ENCODE assay signal across 1 cellular context in the genomic region with DNA sequence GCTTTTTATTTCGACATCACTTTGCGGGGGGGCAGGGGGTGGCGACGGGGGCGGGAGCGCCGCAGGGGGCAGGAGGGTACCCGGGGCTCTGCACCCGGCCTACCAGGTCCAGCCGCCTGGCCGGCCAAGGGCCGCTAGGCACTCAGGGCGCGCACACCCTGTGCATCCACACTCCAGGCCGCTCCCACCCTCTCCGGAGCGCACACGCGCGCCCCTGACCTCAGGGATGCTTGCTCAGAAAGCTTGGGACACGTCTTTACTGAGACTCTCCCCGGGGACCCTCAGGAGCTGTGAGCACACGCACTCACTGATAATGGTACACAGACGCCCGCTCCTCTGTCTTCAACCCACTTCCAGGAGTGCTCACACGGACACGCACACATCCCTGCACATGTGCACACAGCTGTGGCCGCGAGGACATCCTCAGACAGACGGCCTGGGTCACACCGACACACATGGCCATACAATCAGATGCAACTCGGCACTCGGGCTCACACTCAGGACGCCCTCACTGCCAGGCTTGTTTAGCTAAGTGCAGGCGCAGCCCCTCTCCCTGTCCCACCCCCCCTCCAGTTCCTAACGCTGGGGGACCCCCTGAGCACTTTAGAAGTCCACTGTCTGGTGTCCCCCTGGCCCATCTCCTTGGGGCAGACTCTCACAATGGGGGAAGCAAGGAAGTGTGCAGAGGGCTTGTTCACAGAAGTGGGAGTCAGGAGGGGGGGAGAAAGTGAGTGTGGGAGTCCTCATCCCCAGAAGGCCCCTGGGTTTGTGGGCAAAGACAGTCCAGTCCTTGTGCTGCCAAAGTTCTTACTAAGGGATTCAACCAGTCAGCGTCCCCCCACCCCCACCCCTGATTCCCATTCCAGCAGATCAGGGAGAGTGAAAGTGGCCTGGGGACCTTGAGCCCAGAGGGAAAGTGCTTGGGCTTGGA.
TF ChIP-seq lines count a peak whose summit lies in the region.

No MANE protein-coding gene starts in this region.

TF ChIP-seq in endothelial cell of umbilical vein, 7 proteins besides CTCF, POLR2A, EP300 and RAD21:
- TF ChIP-seq JUN (IDR thresholded peaks at IDR 0.05; ENCODE audit: borderline replicate concordance, insufficient read depth, insufficient read length, low read depth) (no peak), FOS (IDR thresholded peaks at IDR 0.05; ENCODE audit: borderline replicate concordance, insufficient read depth, low read length) (no peak), GATA2 (IDR thresholded peaks at IDR 0.05; ENCODE audit: insufficient read depth, insufficient read length, low read depth, low read length) (no peak), POLR2AphosphoS5 (IDR thresholded peaks at IDR 0.05; ENCODE audit: insufficient read depth, low read depth, low read length) (no peak), MYC (IDR thresholded peaks at IDR 0.05; ENCODE audit: low read depth, low read length) (no peak), EZH2 (IDR thresholded peaks at IDR 0.05; ENCODE audit: borderline replicate concordance, low read depth, low read length, severe bottlenecking) (no peak)
